Comparison of ENCODE assay signal across 8 cellular contexts in the genomic region with DNA sequence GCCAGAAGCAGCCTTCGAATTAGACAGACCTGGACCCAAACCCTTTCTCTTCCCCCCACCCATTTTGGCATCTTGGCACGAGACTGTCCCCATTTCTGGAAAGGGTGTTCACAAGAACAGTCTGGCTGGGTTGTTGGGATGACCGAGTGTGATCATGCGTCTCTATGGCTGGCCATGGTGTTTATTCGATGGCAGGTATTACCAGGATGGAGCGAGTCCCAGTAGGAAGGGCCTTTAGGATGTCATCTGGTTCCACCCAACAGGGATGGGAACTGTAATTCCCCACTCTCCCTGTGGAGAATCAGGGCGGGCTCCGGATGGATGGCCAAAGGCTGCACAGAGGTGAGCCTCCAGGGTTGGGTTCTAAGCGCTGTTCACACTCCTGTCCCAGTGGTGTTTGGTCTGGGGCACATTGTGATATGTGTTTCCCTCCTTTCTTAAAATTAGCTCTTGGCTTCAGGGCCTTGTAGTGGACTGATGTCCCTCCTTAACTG. TPM values are rescaled to one million over a fixed set of nuclear protein-coding genes. Genes with fewer than 3 reads are reported as not detected.
DNase-seq lines count a peak whose midpoint lies in the region; ATAC-seq, FAIRE-seq and TF ChIP-seq lines count a peak whose summit lies in the region.

No MANE protein-coding gene starts in this region.

- H4K20me1 ChIP-seq in BLaER1 = no peaks in the 10 kb centered on the region

- peaks cover 36% of the 10 kb centered on the region for H3K4me1 Mint-ChIP-seq in MCF 10A (ENCODE audit: insufficient read depth, unreplicated experiment)
- peaks cover 43% of the 10 kb centered on the region for H3K4me1 Mint-ChIP-seq in nephron progenitor cell

- H3K27me3 Mint-ChIP-seq in MCF 10A (ENCODE audit: insufficient read depth, unreplicated experiment) (no peaks in the 10 kb centered on the region), nephron progenitor cell (ENCODE audit: low read depth, poor library complexity) (peaks cover 2% of the 10 kb centered on the region)

- peak overlapping the region; percentile 96 for H3K27ac Mint-ChIP-seq in MCF 10A (ENCODE audit: low read depth, unreplicated experiment)
- H3K27ac Mint-ChIP-seq in nephron progenitor cell = peak overlapping the region; percentile 57

- H3K36me3 Mint-ChIP-seq in MCF 10A (ENCODE audit: insufficient read depth, unreplicated experiment) (no peaks in the 10 kb centered on the region), nephron progenitor cell (ENCODE audit: low read depth) (peaks cover 42% of the 10 kb centered on the region)

- H3K9ac ChIP-seq in BLaER1 (peak overlapping the region; percentile 69), HUES6 (ENCODE audit: low read length) (peak overlapping the region; percentile 83)

- peak overlapping the region; percentile 70 for H3K4me2 ChIP-seq in BLaER1

- intact Hi-C loops in MCF 10A (cut with micrococcal nuclease) = no loop called here

- H3K9me3 ChIP-seq in BLaER1 = peaks cover 18% of the 10 kb centered on the region
- H3K9me3 ChIP-seq in HUES6 (ENCODE audit: control insufficient read depth, insufficient read depth, low read depth, low read length) = peaks cover 8% of the 10 kb centered on the region

- no peak overlapping the region for H3K4me3 Mint-ChIP-seq in MCF 10A (ENCODE audit: unreplicated experiment)
- no peak overlapping the region for H3K4me3 Mint-ChIP-seq in nephron progenitor cell

- H3K9me3 Mint-ChIP-seq in MCF 10A (ENCODE audit: unreplicated experiment) (peaks cover 7% of the 10 kb centered on the region), nephron progenitor cell (peaks cover 13% of the 10 kb centered on the region)

- TF ChIP-seq CTCF in MCF 10A (IDR thresholded peaks at IDR 0.05; ENCODE audit: unreplicated experiment) = no peak
- TF ChIP-seq CTCF in nephron progenitor cell (IDR thresholded peaks at IDR 0.05) = no peak
- no peak for TF ChIP-seq CTCF in D721Med (IDR thresholded peaks at IDR 0.05; ENCODE audit: insufficient read depth, missing control alignments)

- H3K27me3 ChIP-seq in BLaER1 (no peaks in the 10 kb centered on the region), HUES6 (ENCODE audit: control insufficient read depth, insufficient read depth, low read length) (no peaks in the 10 kb centered on the region)

- POLR2A ChIA-PET in MCF 10A (lab: Yijun Ruan, JAX) = interaction anchor here (0.8 to 3.7 kb wide), 9 partner anchors 8 to 126 kb away, joined by 3 to 45 read pairs (median 6); partner anchors contain the start of genes MRPS6 and SLC5A3

- no peaks in the 10 kb centered on the region for H3K36me3 ChIP-seq in BLaER1
- no peaks in the 10 kb centered on the region for H3K36me3 ChIP-seq in HUES6 (ENCODE audit: control insufficient read depth, insufficient read depth, low read length)

- no peak for DNase-seq in MCF 10A (ENCODE audit: unreplicated experiment)
- no peak for DNase-seq in nephron progenitor cell
- no peak for DNase-seq in D721Med (ENCODE audit: insufficient read length, low spot score)
- DNase-seq in NCI-H446 (lab: John Stamatoyannopoulos, UW) = no peak
- no peak for DNase-seq in retina

- ATAC-seq in HG02759 (IDR thresholded peaks at IDR 0.05; ENCODE audit: unreplicated experiment) = no peak

- peaks cover 63% of the 10 kb centered on the region for H3K4me1 ChIP-seq in BLaER1
- peaks cover 22% of the 10 kb centered on the region for H3K4me1 ChIP-seq in HUES6 (ENCODE audit: control insufficient read depth, insufficient read depth, low read length)

- H3K27ac ChIP-seq in BLaER1 (peak overlapping the region; percentile 85), HUES6 (ENCODE audit: low read depth, low read length) (peak overlapping the region; percentile 88; the same call in 1 of the 2 replicates)

- FAIRE-seq in D721Med (lab: Jason Lieb, UNC) = no peak

- 0 out of 2 replicates have a peak overlapping the region, but pooled peaks have one; percentile 22 for H3K4me3 ChIP-seq in BLaER1
- no peak overlapping the region for H3K4me3 ChIP-seq in HUES6 (ENCODE audit: low read depth, low read length)

- CTCF ChIA-PET in MCF 10A (lab: Yijun Ruan, JAX) = interaction anchor here (0.6 to 1.5 kb wide), 5 partner anchors 14 to 752 kb away, joined by 3 to 4 read pairs (median 3); no protein-coding TSS in a partner anchor

- no TSS peak for BruUV-seq in MCF 10A (replicated peaks; lab: Mats Ljungman, UMichigan)

RNA-seq across cellular contexts. Expression of gene ATP5PO, which starts 33.4 kb away (rescaled TPM):
- 147 and 196 TPM in 2 replicates for total RNA-seq in MCF 10A (2022)
